ENCODE assay signal across 8 cellular contexts in genomic region chr9:78031826-78032598, GRCh38. TPM values are rescaled to one million over a fixed set of nuclear protein-coding genes. Genes with fewer than 3 reads are reported as not detected.
DNase-seq lines count a peak whose midpoint lies in the region; ATAC-seq and TF ChIP-seq lines count a peak whose summit lies in the region.

No MANE protein-coding gene starts in this region.

- H3K27me3 Mint-ChIP-seq in CD4-positive, alpha-beta T cell, result no peaks in the 10 kb centered on the region
- H3K27me3 Mint-ChIP-seq in activated T-cell treated with anti-CD3 and anti-CD28 coated beads, Interleukin-2, amount 50 U/mL, for 24 hours, result no peaks in the 10 kb centered on the region

- peak overlapping the region; percentile 94 for H3K4me3 Mint-ChIP-seq in CD4-positive, alpha-beta T cell
- H3K4me3 Mint-ChIP-seq in activated T-cell treated with anti-CD3 and anti-CD28 coated beads, Interleukin-2, amount 50 U/mL, for 24 hours, result peak overlapping the region; percentile 85

- no peaks in the 10 kb centered on the region for H3K27me3 ChIP-seq in CD4-positive, alpha-beta T cell (ENCODE audit: control insufficient read depth, insufficient read depth, low read length)

- intact Hi-C loops in CD4-positive, alpha-beta T cell (cut with DNase I, micrococcal nuclease), result loop anchor here in 1 of 2 experiments (5.0 to 10.0 kb wide), 3 partner anchors 125 to 467 kb away; no protein-coding TSS in a partner anchor

- no peaks in the 10 kb centered on the region for H3K9me3 ChIP-seq in CD4-positive, alpha-beta T cell (ENCODE audit: control insufficient read depth, low read length)

- CTCF ChIA-PET in CD4-positive, alpha-beta T cell (lab: Charles Lee), result interaction anchor here (1.4 to 2.7 kb wide), 2 partner anchors 54 to 55 kb away, joined by 6 to 7 read pairs; no protein-coding TSS in a partner anchor

- no peaks in the 10 kb centered on the region for H3K9me3 Mint-ChIP-seq in CD4-positive, alpha-beta T cell
- H3K9me3 Mint-ChIP-seq in activated T-cell treated with anti-CD3 and anti-CD28 coated beads, Interleukin-2, amount 50 U/mL, for 24 hours, result no peaks in the 10 kb centered on the region

- no peak for TF ChIP-seq CTCF in CD4-positive, alpha-beta T cell (IDR thresholded peaks at IDR 0.05)

- DNase-seq in CD4-positive, alpha-beta T cell, result peak; percentile 41 to 75 (median 61)
- DNase-seq in HuH-7.5 (ENCODE audit: low spot score) (peak; percentile 82), OCI-M1 (lab: John Stamatoyannopoulos, UW) (peak; percentile 94), epithelial cell of prostate (ENCODE audit: low read depth, low spot score) (peak; percentile 67), midbrain (lab: John Stamatoyannopoulos, UW) (peak; percentile 92)
- DNase-seq in activated T-cell treated with anti-CD3 and anti-CD28 coated beads, Interleukin-2, amount 50 U/mL, for 24 hours, result peak; percentile 81
- DNase-seq in stimulated activated CD8-positive, alpha-beta memory T cell treated with anti-CD3 and anti-CD28 coated beads, Interleukin-15, amount 100 ng/mL, for 24 hours (ENCODE audit: low read depth), result peak; percentile 41

- H3K27ac ChIP-seq in CD4-positive, alpha-beta T cell (ENCODE audit: low read depth, low read length), result peak overlapping the region; percentile 30
- peak overlapping the region; percentile 87 for H3K27ac ChIP-seq in epithelial cell of prostate

- H3K36me3 Mint-ChIP-seq in CD4-positive, alpha-beta T cell (ENCODE audit: low read depth), result peaks cover 20% of the 10 kb centered on the region
- H3K36me3 Mint-ChIP-seq in activated T-cell treated with anti-CD3 and anti-CD28 coated beads, Interleukin-2, amount 50 U/mL, for 24 hours (ENCODE audit: low read depth), result peaks cover 5% of the 10 kb centered on the region

- ATAC-seq in CD4-positive, alpha-beta T cell (ENCODE audit: poor library complexity), result peak; percentile 54
- no peak for ATAC-seq in HG02763 (IDR thresholded peaks at IDR 0.05; ENCODE audit: unreplicated experiment)

- peak overlapping the region; percentile 88 for H3K27ac Mint-ChIP-seq in CD4-positive, alpha-beta T cell
- H3K27ac Mint-ChIP-seq in activated T-cell treated with anti-CD3 and anti-CD28 coated beads, Interleukin-2, amount 50 U/mL, for 24 hours, result peak overlapping the region; percentile 90

- POLR2A ChIA-PET in CD4-positive, alpha-beta T cell (lab: Charles Lee), result interaction anchor here (0.7 to 2.5 kb wide), 21 partner anchors 10 to 1540 kb away, joined by 3 to 14 read pairs (median 3); partner anchors contain the start of gene TLE4

- H3K4me1 Mint-ChIP-seq in CD4-positive, alpha-beta T cell (ENCODE audit: low read depth), result peaks cover 66% of the 10 kb centered on the region
- peaks cover 60% of the 10 kb centered on the region for H3K4me1 Mint-ChIP-seq in activated T-cell treated with anti-CD3 and anti-CD28 coated beads, Interleukin-2, amount 50 U/mL, for 24 hours (ENCODE audit: low read depth)

RNA-seq across cellular contexts. Expression of gene GNAQ, which starts 0.4 kb away (rescaled TPM):
- total RNA-seq in CD4-positive, alpha-beta T cell, result 10 to 100 TPM; 55.5 to 55.9 TPM

Comparison
In these comparisons a context has a peak if more than half of its experiments do, and no peak if none do; other contexts are left out.
1. DNase-seq: peak in every context shown above with its lines; median percentile 94 in OCI-M1; 92 in midbrain; 82 in HuH-7.5; 81 in activated T-cell treated with anti-CD3 and anti-CD28 coated beads, Interleukin-2, amount 50 U/mL, for 24 hours; 67 in epithelial cell of prostate; 61 in CD4-positive, alpha-beta T cell; 41 in stimulated activated CD8-positive, alpha-beta memory T cell treated with anti-CD3 and anti-CD28 coated beads, Interleukin-15, amount 100 ng/mL, for 24 hours.